Comparison of ENCODE assay signal across 24 cellular contexts in genomic region chr15:38430106-38430760, GRCh38. TPM values are rescaled to one million over a fixed set of nuclear protein-coding genes. Genes with fewer than 3 reads are reported as not detected.
A peak's percentile ranks its signal among the peaks of the same experiment; 100 is the strongest.
DNase-seq lines count a peak whose midpoint lies in the region; ATAC-seq, FAIRE-seq and TF ChIP-seq lines count a peak whose summit lies in the region.
"Had no signal": no experiment of that assay in that cellular context is flagged by ENCODE, and none has a peak within 500 bp of the region (broad histone marks: within the 10 kb centered on the region; RNA-seq: fewer than 3 reads in every experiment).

No MANE protein-coding gene starts in this region.

- H4K20me1 ChIP-seq in GM23338 (replicated peaks; ENCODE audit: insufficient read depth), result no peaks in the 10 kb centered on the region
- no peaks in the 10 kb centered on the region for H4K20me1 ChIP-seq in K562 (replicated peaks; ENCODE audit: control insufficient read depth, insufficient read depth, low read length)
- H4K20me1 ChIP-seq: BLaER1 treated with 17β-estradiol and CSF1 and Interleukin-3, amounts not matched to agents 10 nM and 100 nM had no signal

- CTCF ChIA-PET in K562 (lab: Yijun Ruan, JAX; ENCODE audit: low intra/inter-chr PET ratio), result no interaction called here

- no peak overlapping the region for H3K9ac ChIP-seq in K562 (ENCODE audit: insufficient read depth in 1 of 2, low read depth in 2 of 2, low read length in 2 of 2)
- H3K9ac ChIP-seq: BLaER1 treated with 17β-estradiol and CSF1 and Interleukin-3, amounts not matched to agents 10 nM and 100 nM; GM23248 had no signal

- no peak for TF ChIP-seq POLR2A in K562 (conservative IDR thresholded peaks at IDR 0.05)

- peak; percentile 45; the same call in 2 of the 3 replicates for ATAC-seq in GM23338
- peak; percentile 59 for ATAC-seq in K562
- ATAC-seq in upper lobe of right lung, result peak; percentile 13
- ATAC-seq: A549 had no signal

- H3F3A ChIP-seq in GM23338 (replicated peaks; ENCODE audit: low read depth), result no peaks in the 10 kb centered on the region

- WGBS in K562 (ENCODE audit: insufficient coverage, low coverage, missing lambda C conversion rate), result 9% methylated on average over 3 of the region's 3 CpGs

- in situ Hi-C loops in K562 (cut with MboI), result no loop called here

- no peak overlapping the region for H3K4me2 ChIP-seq in GM23338
- H3K4me2 ChIP-seq in K562 (ENCODE audit: insufficient read depth, low read length), result no peak overlapping the region
- H3K4me2 ChIP-seq: A549; BLaER1 treated with 17β-estradiol and CSF1 and Interleukin-3, amounts not matched to agents 10 nM and 100 nM had no signal

- H3K4me1 ChIP-seq in GM23338 (ENCODE audit: insufficient read depth), result no peaks in the 10 kb centered on the region
- H3K4me1 ChIP-seq in K562 (replicated peaks in 1 of 2; ENCODE audit: control insufficient read depth in 2 of 2, insufficient read depth in 2 of 2, low read length in 2 of 2), result no peaks in the 10 kb centered on the region; a peak in 1 of 5 replicates
- H3K4me1 ChIP-seq in upper lobe of right lung, result no peaks in the 10 kb centered on the region
- H3K4me1 ChIP-seq: A549; BE2C; BLaER1 treated with 17β-estradiol and CSF1 and Interleukin-3, amounts not matched to agents 10 nM and 100 nM; HAP-1 had no signal

- FAIRE-seq in K562 (lab: Jason Lieb, UNC), result peak; percentile 23
- FAIRE-seq: A549, GM12892, H54 had no signal

- H3K4me1 Mint-ChIP-seq in GM23338, result no peaks in the 10 kb centered on the region
- H3K4me1 Mint-ChIP-seq: CD14-positive monocyte; CD8-positive, alpha-beta memory T cell had no signal

- no peak for DNase-seq in GM23338 (ENCODE audit: low spot score)
- DNase-seq in K562 (ENCODE audit: extremely low read depth in 1 of 4, low spot score in 3 of 4), result no peak
- DNase-seq in myocyte (ENCODE audit: low read depth), result peak; percentile 7
- DNase-seq in upper lobe of right lung, result no peak
- DNase-seq in activated gamma-delta T cell treated with Interleukin-2 at 50 U/mL for 16 hours, result no peak
- no peak for DNase-seq in NCI-H526 treated with DMSO at 0.1 percent for 48 hours (lab: John Stamatoyannopoulos, UW)
- DNase-seq in DMS79 (lab: John Stamatoyannopoulos, UW), result no peak
- DNase-seq: 8988T; ACHN; AML-193; BE2C; Calu3; CD4-positive, alpha-beta T cell; CD8-positive, alpha-beta memory T cell; DMS53; DND-41; GDM1; GM23248 had no signal

- H3K9me3 ChIP-seq in K562 (replicated peaks; ENCODE audit: control insufficient read depth, insufficient read depth, low read depth, low read length) (no peaks in the 10 kb centered on the region), upper lobe of right lung (no peaks in the 10 kb centered on the region)
- H3K9me3 ChIP-seq: A549; BE2C; BLaER1 treated with 17β-estradiol and CSF1 and Interleukin-3, amounts not matched to agents 10 nM and 100 nM; HAP-1 had no signal

- H3K9me1 ChIP-seq in K562 (ENCODE audit: control insufficient read depth, insufficient read depth, low read length), result no peaks in the 10 kb centered on the region

- H3K36me3 ChIP-seq in GM23338 (ENCODE audit: insufficient read depth) (no peaks in the 10 kb centered on the region), K562 (ENCODE audit: control insufficient read depth, insufficient read depth, low read length) (no peaks in the 10 kb centered on the region), upper lobe of right lung (no peaks in the 10 kb centered on the region)
- H3K36me3 ChIP-seq: BE2C; BLaER1 treated with 17β-estradiol and CSF1 and Interleukin-3, amounts not matched to agents 10 nM and 100 nM; HAP-1 had no signal

- H3K27ac ChIP-seq in GM23338 (ENCODE audit: low read depth) (no peak overlapping the region), K562 (ENCODE audit: extremely low read depth, low read depth, low read length) (no peak overlapping the region), upper lobe of right lung (no peak overlapping the region)
- H3K27ac ChIP-seq: A549; BLaER1 treated with 17β-estradiol and CSF1 and Interleukin-3, amounts not matched to agents 10 nM and 100 nM; GM23248 had no signal

- peaks cover 3% of the 10 kb centered on the region for H3K27me3 Mint-ChIP-seq in GM23338 (ENCODE audit: insufficient read depth, low read depth, poor library complexity)

- H3K36me3 Mint-ChIP-seq in GM23338 (ENCODE audit: low read depth), result no peaks in the 10 kb centered on the region
- H3K36me3 Mint-ChIP-seq: CD14-positive monocyte had no signal

- H3K27me3 ChIP-seq in GM23338 (ENCODE audit: insufficient read depth) (no peaks in the 10 kb centered on the region), K562 (ENCODE audit: control insufficient read depth in 2 of 2, insufficient read depth in 2 of 2, low read length in 2 of 2) (no peaks in the 10 kb centered on the region), upper lobe of right lung (no peaks in the 10 kb centered on the region)
- H3K27me3 ChIP-seq: BLaER1 treated with 17β-estradiol and CSF1 and Interleukin-3, amounts not matched to agents 10 nM and 100 nM had no signal

- TF ChIP-seq CTCF in GM23338 (conservative IDR thresholded peaks at IDR 0.05; ENCODE audit: low read depth in 2 of 2), result no peak
- TF ChIP-seq CTCF in K562 (IDR thresholded peaks at IDR 0.05 in 2 of 3, conservative IDR thresholded peaks at IDR 0.05 in 1 of 3; ENCODE audit: insufficient read depth in 2 of 3, low read depth in 1 of 3, low read length in 3 of 3), result no peak
- no peak for TF ChIP-seq CTCF in upper lobe of right lung (IDR thresholded peaks at IDR 0.05)

- H3K79me2 ChIP-seq in GM23338 (replicated peaks; ENCODE audit: insufficient read depth) (no peaks in the 10 kb centered on the region), K562 (ENCODE audit: control insufficient read depth, insufficient read depth, low read length) (no peaks in the 10 kb centered on the region)

- H3K9me3 Mint-ChIP-seq in GM23338, result no peaks in the 10 kb centered on the region
- H3K9me3 Mint-ChIP-seq: CD14-positive monocyte; CD4-positive, alpha-beta T cell; CD8-positive, alpha-beta memory T cell had no signal

- no peak for TF ChIP-seq RAD21 in K562 (CRISPR knock-in tag; conservative IDR thresholded peaks at IDR 0.05 in 1 of 2, IDR thresholded peaks at IDR 0.05 in 1 of 2)

- H3K27ac Mint-ChIP-seq in GM23338, result no peak overlapping the region
- H3K27ac Mint-ChIP-seq: CD14-positive monocyte; CD4-positive, alpha-beta T cell; CD8-positive, alpha-beta memory T cell had no signal

- H2AFZ ChIP-seq in GM23338 (no peak overlapping the region), K562 (ENCODE audit: low read depth, low read length) (0 out of 2 replicates have a peak overlapping the region, but pooled peaks have one; percentile 14)
- H2AFZ ChIP-seq: GM23248 had no signal

- no peak overlapping the region for H3K4me3 Mint-ChIP-seq in GM23338
- H3K4me3 Mint-ChIP-seq: CD14-positive monocyte; CD4-positive, alpha-beta T cell; CD8-positive, alpha-beta memory T cell had no signal

- intact Hi-C loops in K562 (cut with micrococcal nuclease) (no loop called here), upper lobe of right lung (cut with DNase I) (no loop called here)

- TF ChIP-seq EP300 in K562 (IDR thresholded peaks at IDR 0.05; ENCODE audit: low read length), result no peak

- POLR2A ChIA-PET in K562 (lab: Yijun Ruan, JAX), result interaction anchor here (0.6 to 0.7 kb wide), 2 partner anchors 34 to 88 kb away, joined by 3 read pairs; no protein-coding TSS in a partner anchor

- no peaks in the 10 kb centered on the region for H3K9me2 ChIP-seq in GM23338 (ENCODE audit: insufficient read depth)

- BruUV-seq in K562 (replicated peaks; lab: Mats Ljungman, UMichigan), result no TSS peak

- H3K4me3 ChIP-seq in GM23338, result no peak overlapping the region
- H3K4me3 ChIP-seq in K562, result no peak overlapping the region
- H3K4me3 ChIP-seq in upper lobe of right lung, result no peak overlapping the region
- H3K4me3 ChIP-seq: A549; BLaER1 treated with 17β-estradiol and CSF1 and Interleukin-3, amounts not matched to agents 10 nM and 100 nM; GM23248; HAP-1 had no signal

TF ChIP-seq in GM23338, 12 proteins besides CTCF, POLR2A, EP300 and RAD21 (continues in another document):
- no peak for TF ChIP-seq EZH2 (IDR thresholded peaks at IDR 0.05; ENCODE audit: low read depth, unreplicated experiment)
- no peak for TF ChIP-seq JUNB (IDR thresholded peaks at IDR 0.05; ENCODE audit: unreplicated experiment)
- no peak for TF ChIP-seq POLR2AphosphoS5 (IDR thresholded peaks at IDR 0.05; ENCODE audit: low read depth)

RNA-seq across cellular contexts. Expression of gene FAM98B, which starts 23.7 kb away (rescaled TPM):
- total RNA-seq in GM23338 (2014; rRNA removed; shearing (Covaris generic)), result 30.8 and 32.5 TPM in 2 replicates
- polyA plus RNA-seq in GM23338 (2016; fragmentation: Nextera tagmentation; extraction: Ambion mirVana), result 10.1 and 11.6 TPM in 2 replicates
- total RNA-seq in K562 (2011; cell fraction: chromatin; rRNA removed; ENCODE audit: low replicate concordance), result 8.0 and 44.2 TPM in 2 replicates
- total RNA-seq in K562 (2011; cell fraction: nucleolus; rRNA removed), result 4.5 and 7.1 TPM in 2 replicates
- 24.4 and 41.8 TPM in 2 replicates for total RNA-seq in K562 (2011; cell fraction: nucleoplasm; rRNA removed)
- total RNA-seq in K562 (2014; rRNA removed), result 5.5 and 10.9 TPM in 2 replicates
- 9.4 and 10.0 TPM in 2 replicates for total RNA-seq in K562 (2014; rRNA removed; fragmentation: Illumina TruSeq; extraction: Trizol)
- total RNA-seq in K562 (2015; rRNA removed; fragmentation: Illumina TruSeq; extraction: Trizol), result 7.6 and 8.3 TPM in 2 replicates
- 26.2 and 29.4 TPM in 2 replicates for total RNA-seq in K562 (2021)
- 35.7 and 42.0 TPM in 2 replicates for polyA plus RNA-seq in K562 (2011; rRNA removed)
- polyA plus RNA-seq in K562 (2011; cell fraction: cytosol; rRNA removed), result 2.1 and 5.4 TPM in 2 replicates
- polyA plus RNA-seq in K562 (2011; cell fraction: nucleus; rRNA removed), result 1.8 and 2.7 TPM in 2 replicates
- polyA plus RNA-seq in K562 (2012), result 30.5 and 33.9 TPM in 2 replicates
- 29.5 and 34.0 TPM in 2 replicates for polyA plus RNA-seq in K562 (2014; fragmentation: Illumina TruSeq; extraction: Trizol)
- polyA plus RNA-seq in K562 (2014; fragmentation: Nextera tagmentation; extraction: Ambion mirVana), result 1 to 10 TPM; 3.1 to 3.7 TPM
- 20.6 and 21.4 TPM in 2 replicates for polyA plus RNA-seq in K562 (2014; rRNA removed)
- 18.5 and 21.2 TPM in 2 replicates for polyA minus RNA-seq in K562 (2011; rRNA and poly(A)+ RNA removed)
- polyA minus RNA-seq in K562 (2011; cell fraction: cytosol; rRNA and poly(A)+ RNA removed), result 7.5 and 8.0 TPM in 2 replicates
- polyA minus RNA-seq in K562 (2011; cell fraction: nucleus; rRNA and poly(A)+ RNA removed), result 13.1 and 21.1 TPM in 2 replicates
- 4.7 and 6.6 TPM in 2 replicates for total RNA-seq in myocyte
- 7.8 TPM for polyA plus RNA-seq in myocyte (2012)
- 24.8 TPM for total RNA-seq in upper lobe of right lung
